30 cellular contexts compared by ENCODE assay signal in the genomic region with DNA sequence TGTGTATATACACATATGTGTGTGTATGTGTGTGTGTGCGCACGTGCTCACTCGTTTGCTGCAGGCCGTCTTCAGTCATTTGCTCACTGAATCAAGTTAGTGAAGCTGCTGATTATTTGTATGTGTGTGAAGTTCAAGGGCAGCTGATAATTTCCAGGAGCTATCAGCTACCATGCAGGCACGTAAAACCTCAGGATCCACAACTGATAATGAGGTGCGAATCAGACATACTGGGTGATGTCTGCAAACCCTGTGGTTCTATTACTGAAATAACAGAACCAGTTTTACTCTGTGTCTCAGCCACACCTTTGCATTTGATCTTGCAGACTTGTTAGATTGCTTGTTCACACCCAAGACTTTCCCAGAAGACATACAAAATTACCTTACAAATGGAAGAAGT.
"Had no signal": no experiment of that assay in that cellular context is flagged by ENCODE, and none has a peak within 500 bp of the region (broad histone marks: within the 10 kb centered on the region; RNA-seq: fewer than 3 reads in every experiment).

No MANE protein-coding gene starts in this region.

- H3K4me1 Mint-ChIP-seq: activated CD4-positive, alpha-beta T cell treated with anti-CD3 and anti-CD28 coated beads for 36 hours; activated CD4-positive, alpha-beta T cell treated with anti-CD3 and anti-CD28 coated beads, Interleukin-2, amount 10 ng/mL, durations not matched to agents 24 days and 14 days; activated CD8-positive, alpha-beta memory T cell treated with anti-CD3 and anti-CD28 coated beads, Interleukin-2, amount 10 ng/mL, durations not matched to agents 7 days and 5 days; activated naive CD4-positive, alpha-beta T cell treated with anti-CD3 and anti-CD28 coated beads, Interleukin-2, amount 50 U/mL, for 24 hours; activated naive CD8-positive, alpha-beta T cell treated with anti-CD3 and anti-CD28 coated beads, Interleukin-2, amount 10 ng/mL, durations not matched to agents 7 days and 5 days; brain had no signal

- H3K9me3 ChIP-seq: ascending aorta, breast epithelium had no signal

- H3K36me3 ChIP-seq: ascending aorta, breast epithelium, cardiac muscle cell had no signal

- H3K27ac Mint-ChIP-seq: activated CD4-positive, alpha-beta memory T cell treated with anti-CD3 and anti-CD28 coated beads for 36 hours; activated CD4-positive, alpha-beta T cell treated with anti-CD3 and anti-CD28 coated beads for 36 hours; activated CD4-positive, alpha-beta T cell treated with anti-CD3 and anti-CD28 coated beads, Interleukin-2, amount 10 ng/mL, durations not matched to agents 24 days and 14 days; activated CD8-positive, alpha-beta memory T cell treated with anti-CD3 and anti-CD28 coated beads, Interleukin-2, amount 10 ng/mL, durations not matched to agents 7 days and 5 days; activated CD8-positive, alpha-beta T cell treated with anti-CD3 and anti-CD28 coated beads, Interleukin-2, amount 10 ng/mL, durations not matched to agents 7 days and 5 days; activated naive CD4-positive, alpha-beta T cell treated with anti-CD3 and anti-CD28 coated beads for 36 hours; activated naive CD4-positive, alpha-beta T cell treated with anti-CD3 and anti-CD28 coated beads, Interleukin-2, amount 50 U/mL, for 24 hours; activated naive CD8-positive, alpha-beta T cell treated with anti-CD3 and anti-CD28 coated beads, Interleukin-2, amount 10 ng/mL, durations not matched to agents 7 days and 5 days; activated T-helper 1 cell treated with anti-CD3 and anti-CD28 coated beads, Interleukin-12 subunit alpha, Interleukin-12 subunit beta, Interleukin-2, Interleukin-4 antibody, amounts not matched to agents 30 ng/mL and 10 ng/mL and 1 ng/mL, durations not matched to agents 14 hours and 24 hours and 36 hours; activated T-helper 2 cell treated with anti-CD3 and anti-CD28 coated beads, Interferon-gamma antibody, Interleukin-2, Interleukin-4, amounts not matched to agents 10 μg/mL and 5 μg/mL and 100 μg/mL, durations not matched to agents 14 hours and 24 hours and 36 hours; brain; dendritic cell treated with granulocyte-macrophage colony-stimulating factor and Interleukin-4, amounts not matched to agents 40 ng/mL and 50 ng/mL, for 4 days had no signal

- H3K9me3 Mint-ChIP-seq: brain had no signal

- ATAC-seq: activated CD4-positive, alpha-beta T cell treated with anti-CD3 and anti-CD28 coated beads for 36 hours; activated CD8-positive, alpha-beta memory T cell treated with anti-CD3 and anti-CD28 coated beads, Interleukin-2, amount 10 ng/mL, durations not matched to agents 7 days and 5 days; activated CD8-positive, alpha-beta T cell treated with anti-CD3 and anti-CD28 coated beads, Interleukin-2, amount 10 ng/mL, durations not matched to agents 7 days and 5 days had no signal

- H3K27me3 Mint-ChIP-seq: activated CD4-positive, alpha-beta memory T cell treated with anti-CD3 and anti-CD28 coated beads for 36 hours; activated CD4-positive, alpha-beta T cell treated with anti-CD3 and anti-CD28 coated beads for 36 hours; activated CD4-positive, alpha-beta T cell treated with anti-CD3 and anti-CD28 coated beads, Interleukin-2, amount 10 ng/mL, durations not matched to agents 24 days and 14 days; activated CD8-positive, alpha-beta memory T cell treated with anti-CD3 and anti-CD28 coated beads, Interleukin-2, amount 10 ng/mL, durations not matched to agents 7 days and 5 days; activated naive CD4-positive, alpha-beta T cell treated with anti-CD3 and anti-CD28 coated beads, Interleukin-2, amount 50 U/mL, for 24 hours; activated naive CD8-positive, alpha-beta T cell treated with anti-CD3 and anti-CD28 coated beads, Interleukin-2, amount 10 ng/mL, durations not matched to agents 7 days and 5 days; brain; dendritic cell treated with granulocyte-macrophage colony-stimulating factor and Interleukin-4, amounts not matched to agents 40 ng/mL and 50 ng/mL, for 4 days had no signal

- H3K4me3 ChIP-seq: ascending aorta, breast epithelium, cardiac muscle cell, coronary artery, dorsolateral prefrontal cortex had no signal

- H3K4me3 Mint-ChIP-seq: activated CD4-positive, alpha-beta memory T cell treated with anti-CD3 and anti-CD28 coated beads for 36 hours; activated CD4-positive, alpha-beta T cell treated with anti-CD3 and anti-CD28 coated beads for 36 hours; activated CD4-positive, alpha-beta T cell treated with anti-CD3 and anti-CD28 coated beads, Interleukin-2, amount 10 ng/mL, durations not matched to agents 24 days and 14 days; activated CD8-positive, alpha-beta memory T cell treated with anti-CD3 and anti-CD28 coated beads, Interleukin-2, amount 10 ng/mL, durations not matched to agents 7 days and 5 days; activated CD8-positive, alpha-beta T cell treated with anti-CD3 and anti-CD28 coated beads, Interleukin-2, amount 10 ng/mL, durations not matched to agents 7 days and 5 days; activated naive CD4-positive, alpha-beta T cell treated with anti-CD3 and anti-CD28 coated beads for 36 hours; activated naive CD4-positive, alpha-beta T cell treated with anti-CD3 and anti-CD28 coated beads, Interleukin-2, amount 50 U/mL, for 24 hours; activated naive CD8-positive, alpha-beta T cell treated with anti-CD3 and anti-CD28 coated beads, Interleukin-2, amount 10 ng/mL, durations not matched to agents 7 days and 5 days; activated T-helper 1 cell treated with anti-CD3 and anti-CD28 coated beads, Interleukin-12 subunit alpha, Interleukin-12 subunit beta, Interleukin-2, Interleukin-4 antibody, amounts not matched to agents 30 ng/mL and 10 ng/mL and 1 ng/mL, durations not matched to agents 14 hours and 24 hours and 36 hours; brain; dendritic cell treated with granulocyte-macrophage colony-stimulating factor and Interleukin-4, amounts not matched to agents 40 ng/mL and 50 ng/mL, for 4 days had no signal

- H3K36me3 Mint-ChIP-seq: activated CD4-positive, alpha-beta memory T cell treated with anti-CD3 and anti-CD28 coated beads for 36 hours; activated CD8-positive, alpha-beta memory T cell treated with anti-CD3 and anti-CD28 coated beads, Interleukin-2, amount 10 ng/mL, durations not matched to agents 7 days and 5 days; activated naive CD4-positive, alpha-beta T cell treated with anti-CD3 and anti-CD28 coated beads, Interleukin-2, amount 50 U/mL, for 24 hours; activated naive CD8-positive, alpha-beta T cell treated with anti-CD3 and anti-CD28 coated beads, Interleukin-2, amount 10 ng/mL, durations not matched to agents 7 days and 5 days; brain had no signal

- DNase-seq: activated CD4-positive, alpha-beta memory T cell treated with anti-CD3 and anti-CD28 coated beads for 36 hours; activated CD4-positive, alpha-beta T cell treated with anti-CD3 and anti-CD28 coated beads for 36 hours; activated CD4-positive, alpha-beta T cell treated with anti-CD3 and anti-CD28 coated beads, Interleukin-2, amount 10 ng/mL, durations not matched to agents 24 days and 14 days; activated CD4-positive, CD25-positive, alpha-beta regulatory T cell; activated CD4-positive, CD25-positive, alpha-beta regulatory T cell treated with anti-CD3 and anti-CD28 coated beads, Interleukin-2, amount 50 U/mL, for 72 hours; activated CD8-positive, alpha-beta memory T cell treated with anti-CD3 and anti-CD28 coated beads, Interleukin-2, amount 10 ng/mL, durations not matched to agents 7 days and 5 days; activated CD8-positive, alpha-beta memory T cell treated with anti-CD3 and anti-CD28 coated beads, Interleukin-2, amount 50 U/mL, for 4 hours; activated CD8-positive, alpha-beta T cell treated with anti-CD3 and anti-CD28 coated beads, Interleukin-2, amount 10 ng/mL, durations not matched to agents 7 days and 5 days; activated effector memory CD4-positive, alpha-beta T cell treated with anti-CD3 and anti-CD28 coated beads, Interleukin-2, amount 50 U/mL, for 16 hours; activated naive CD4-positive, alpha-beta T cell treated with anti-CD3 and anti-CD28 coated beads for 36 hours; activated naive CD8-positive, alpha-beta T cell treated with anti-CD3 and anti-CD28 coated beads, Interleukin-2, amount 10 ng/mL, durations not matched to agents 7 days and 5 days; activated T-cell treated with anti-CD3 and anti-CD28 coated beads, Interleukin-2, amount 50 U/mL, for 1 hour; activated T-cell treated with anti-CD3 and anti-CD28 coated beads, Interleukin-2, amount 50 U/mL, for 48 hours; central memory CD4-positive, alpha-beta T cell; cerebellar nuclear complex; dorsolateral prefrontal cortex; effector memory CD4-positive, alpha-beta T cell; foreskin fibroblast; head of caudate nucleus; T-helper 2 cell had no signal

- H3K27ac ChIP-seq: ascending aorta, breast epithelium, cardiac muscle cell, coronary artery, dorsolateral prefrontal cortex, epithelial cell of prostate had no signal

- H3K4me1 ChIP-seq: ascending aorta, breast epithelium had no signal

- H3K27me3 ChIP-seq: ascending aorta, breast epithelium, cardiac muscle cell, dorsolateral prefrontal cortex had no signal
